Comparison of ENCODE assay signal across 34 cellular contexts in the genomic region with DNA sequence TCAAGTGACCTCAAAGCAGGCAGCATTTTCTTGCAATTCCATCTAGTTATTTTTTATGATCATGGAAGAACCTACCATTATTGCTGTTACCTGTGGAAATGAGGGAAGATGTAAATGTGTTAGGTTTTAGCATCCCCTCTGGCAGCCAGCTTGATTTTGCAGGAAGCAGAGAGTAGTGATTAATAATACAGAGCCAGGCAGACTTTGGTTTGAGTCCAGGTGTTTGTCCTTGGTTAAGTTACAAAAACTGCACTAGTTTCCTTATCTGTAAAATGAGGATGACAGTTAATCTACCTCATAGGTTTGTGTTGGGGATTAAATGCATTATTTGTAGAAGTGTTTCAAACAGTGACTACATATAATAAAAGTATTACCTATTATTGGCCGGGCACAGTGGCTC.
"Had no signal": no experiment of that assay in that cellular context is flagged by ENCODE, and none has a peak within 500 bp of the region (broad histone marks: within the 10 kb centered on the region; RNA-seq: fewer than 3 reads in every experiment).

No MANE protein-coding gene starts in this region.

- H3K4me3 ChIP-seq: MG63 had no signal

- H3K27me3 ChIP-seq: MG63 had no signal

- H3K9ac ChIP-seq: KMS-11 had no signal

- H3K4me2 ChIP-seq: KMS-11 had no signal

- DNase-seq: Karpas-422, Kasumi-1, KG1, MG63, MM.1S, MV-4-11, NCI-H1048, NCI-H1092, NCI-H1092 treated with DMSO at 0.1 percent for 48 hours, NCI-H1105, NCI-H1105 treated with DMSO at 0.1 percent for 48 hours, NCI-H1417, NCI-H1417 treated with DMSO at 0.1 percent for 48 hours, NCI-H1436, NCI-H1436 treated with DMSO at 0.1 percent for 48 hours, NCI-H146, NCI-H1694, NCI-H1694 treated with DMSO at 0.1 percent for 48 hours, NCI-H187, NCI-H187 treated with DMSO at 0.1 percent for 48 hours, NCI-H1930, NCI-H2029, NCI-H2029 treated with DMSO at 0.1 percent for 48 hours, NCI-H2081, NCI-H2081 treated with DMSO at 0.1 percent for 48 hours, NCI-H2107, NCI-H2171, NCI-H2171 treated with DMSO at 0.1 percent for 48 hours, NCI-H2227 treated with DMSO at 0.1 percent for 48 hours, NCI-H226, NCI-H345, NCI-H446, NCI-H446 treated with DMSO at 0.1 percent for 48 hours had no signal

- H3K9me3 ChIP-seq: MG63 had no signal

- H3K27ac ChIP-seq: KMS-11 had no signal

- H3K36me3 ChIP-seq: MG63 had no signal
